In the genomic region with DNA sequence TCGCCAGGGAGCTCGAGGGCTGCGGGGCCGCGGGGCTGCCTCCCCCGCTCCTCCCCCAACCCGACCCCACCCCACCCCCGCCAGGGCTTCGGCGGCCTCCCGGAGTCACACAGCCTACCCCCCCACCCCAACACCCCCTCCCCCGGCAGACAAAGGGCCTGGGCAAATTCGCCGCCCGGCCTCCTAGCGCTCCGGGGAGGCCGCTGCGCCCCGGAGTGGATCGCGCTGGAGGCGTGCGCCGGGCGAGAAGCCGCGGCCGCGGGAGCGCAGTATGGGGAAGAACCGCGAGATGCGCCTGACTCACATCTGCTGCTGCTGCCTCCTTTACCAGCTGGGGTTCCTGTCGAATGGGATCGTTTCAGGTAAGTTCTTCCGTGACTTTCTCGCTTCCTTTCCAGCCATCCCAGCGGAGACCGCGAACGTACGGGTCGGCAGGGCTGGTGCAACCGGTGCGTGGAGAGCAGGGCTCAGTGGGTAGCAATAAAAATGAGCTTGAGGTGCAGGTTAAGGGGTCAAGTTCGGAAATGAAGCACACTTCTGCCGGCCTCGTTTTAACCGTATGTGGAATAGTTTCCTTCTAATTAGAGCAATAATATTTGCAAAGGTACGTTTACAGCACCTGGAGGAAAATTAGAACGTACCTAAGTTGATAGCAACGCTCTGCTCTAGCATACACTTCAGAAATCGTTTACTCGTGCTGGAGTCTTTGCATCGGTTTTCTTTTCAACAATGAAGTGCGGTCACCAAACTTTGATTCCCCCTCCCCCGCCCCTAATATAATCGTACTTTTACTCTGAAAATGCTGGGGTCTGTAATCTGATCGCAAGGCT, we compare ENCODE assay signal across 9 cellular contexts. TPM values are rescaled to one million over a fixed set of nuclear protein-coding genes. Genes with fewer than 3 reads are reported as not detected.
A peak's percentile ranks its signal among the peaks of the same experiment; 100 is the strongest.
DNase-seq lines count a peak whose midpoint lies in the region; ATAC-seq and TF ChIP-seq lines count a peak whose summit lies in the region.
"Had no signal": no experiment of that assay in that cellular context is flagged by ENCODE, and none has a peak within 500 bp of the region (broad histone marks: within the 10 kb centered on the region; RNA-seq: fewer than 3 reads in every experiment).

A gene with protein sequence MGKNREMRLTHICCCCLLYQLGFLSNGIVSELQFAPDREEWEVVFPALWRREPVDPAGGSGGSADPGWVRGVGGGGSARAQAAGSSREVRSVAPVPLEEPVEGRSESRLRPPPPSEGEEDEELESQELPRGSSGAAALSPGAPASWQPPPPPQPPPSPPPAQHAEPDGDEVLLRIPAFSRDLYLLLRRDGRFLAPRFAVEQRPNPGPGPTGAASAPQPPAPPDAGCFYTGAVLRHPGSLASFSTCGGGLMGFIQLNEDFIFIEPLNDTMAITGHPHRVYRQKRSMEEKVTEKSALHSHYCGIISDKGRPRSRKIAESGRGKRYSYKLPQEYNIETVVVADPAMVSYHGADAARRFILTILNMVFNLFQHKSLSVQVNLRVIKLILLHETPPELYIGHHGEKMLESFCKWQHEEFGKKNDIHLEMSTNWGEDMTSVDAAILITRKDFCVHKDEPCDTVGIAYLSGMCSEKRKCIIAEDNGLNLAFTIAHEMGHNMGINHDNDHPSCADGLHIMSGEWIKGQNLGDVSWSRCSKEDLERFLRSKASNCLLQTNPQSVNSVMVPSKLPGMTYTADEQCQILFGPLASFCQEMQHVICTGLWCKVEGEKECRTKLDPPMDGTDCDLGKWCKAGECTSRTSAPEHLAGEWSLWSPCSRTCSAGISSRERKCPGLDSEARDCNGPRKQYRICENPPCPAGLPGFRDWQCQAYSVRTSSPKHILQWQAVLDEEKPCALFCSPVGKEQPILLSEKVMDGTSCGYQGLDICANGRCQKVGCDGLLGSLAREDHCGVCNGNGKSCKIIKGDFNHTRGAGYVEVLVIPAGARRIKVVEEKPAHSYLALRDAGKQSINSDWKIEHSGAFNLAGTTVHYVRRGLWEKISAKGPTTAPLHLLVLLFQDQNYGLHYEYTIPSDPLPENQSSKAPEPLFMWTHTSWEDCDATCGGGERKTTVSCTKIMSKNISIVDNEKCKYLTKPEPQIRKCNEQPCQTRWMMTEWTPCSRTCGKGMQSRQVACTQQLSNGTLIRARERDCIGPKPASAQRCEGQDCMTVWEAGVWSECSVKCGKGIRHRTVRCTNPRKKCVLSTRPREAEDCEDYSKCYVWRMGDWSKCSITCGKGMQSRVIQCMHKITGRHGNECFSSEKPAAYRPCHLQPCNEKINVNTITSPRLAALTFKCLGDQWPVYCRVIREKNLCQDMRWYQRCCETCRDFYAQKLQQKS (plus strand): TSS at position 178 of the 830 bp plus-strand sequence. CDS start 94 bp downstream, at position 272.

- peaks cover 49% of the 10 kb centered on the region for H3K27me3 Mint-ChIP-seq in activated T-cell treated with anti-CD3 and anti-CD28 coated beads, Interleukin-2, amount 50 U/mL, for 24 hours
- H3K27me3 Mint-ChIP-seq in CD8-positive, alpha-beta T cell (ENCODE audit: low read depth) = peaks cover 36% of the 10 kb centered on the region

- H3K36me3 Mint-ChIP-seq in activated T-cell treated with anti-CD3 and anti-CD28 coated beads, Interleukin-2, amount 50 U/mL, for 24 hours (ENCODE audit: low read depth) = no peaks in the 10 kb centered on the region
- H3K36me3 Mint-ChIP-seq in CD8-positive, alpha-beta T cell = no peaks in the 10 kb centered on the region

- H3K36me3 ChIP-seq in CD8-positive, alpha-beta T cell (ENCODE audit: insufficient read depth, low read length) = no peaks in the 10 kb centered on the region

- TF ChIP-seq CTCF in CD8-positive, alpha-beta T cell (IDR thresholded peaks at IDR 0.05) = no peak

- CTCF ChIA-PET in CD8-positive, alpha-beta T cell (lab: Charles Lee) = interaction anchor here (1.2 kb wide), 1 partner anchor 11 kb away, joined by 3 read pairs; no protein-coding TSS in a partner anchor

- peak within 1 kb of the TSS; percentile 53 for H3K4me3 Mint-ChIP-seq in activated T-cell treated with anti-CD3 and anti-CD28 coated beads, Interleukin-2, amount 50 U/mL, for 24 hours
- H3K4me3 Mint-ChIP-seq in CD8-positive, alpha-beta T cell = no peak within 1 kb of the TSS

- POLR2A ChIA-PET in CD8-positive, alpha-beta T cell (lab: Charles Lee) = no interaction called here

- intact Hi-C loops in CD8-positive, alpha-beta T cell (cut with DNase I, micrococcal nuclease) = no loop called here

- H3K4me1 ChIP-seq in CD8-positive, alpha-beta T cell (ENCODE audit: insufficient read depth, low read length) = no peaks in the 10 kb centered on the region

- no peak within 1 kb of the TSS for H3K27ac Mint-ChIP-seq in activated T-cell treated with anti-CD3 and anti-CD28 coated beads, Interleukin-2, amount 50 U/mL, for 24 hours
- no peak within 1 kb of the TSS for H3K27ac Mint-ChIP-seq in CD8-positive, alpha-beta T cell

- no peak within 1 kb of the TSS for H3K4me3 ChIP-seq in CD8-positive, alpha-beta T cell (ENCODE audit: low read depth, low read length)

- H3K4me1 Mint-ChIP-seq in activated T-cell treated with anti-CD3 and anti-CD28 coated beads, Interleukin-2, amount 50 U/mL, for 24 hours (ENCODE audit: low read depth) = peaks cover 9% of the 10 kb centered on the region
- peaks cover 11% of the 10 kb centered on the region for H3K4me1 Mint-ChIP-seq in CD8-positive, alpha-beta T cell (ENCODE audit: low read depth)

- in situ Hi-C loops in T47D (cut with HindIII; ENCODE audit: low pct_unique_long_range_greater_than_20kb, low sequenced_read_pairs) = no loop called here

- H3K9me3 ChIP-seq in CD8-positive, alpha-beta T cell (ENCODE audit: low read length) = no peaks in the 10 kb centered on the region

- H3K9me3 Mint-ChIP-seq in activated T-cell treated with anti-CD3 and anti-CD28 coated beads, Interleukin-2, amount 50 U/mL, for 24 hours = no peaks in the 10 kb centered on the region
- no peaks in the 10 kb centered on the region for H3K9me3 Mint-ChIP-seq in CD8-positive, alpha-beta T cell

- DNase-seq in activated T-cell treated with anti-CD3 and anti-CD28 coated beads, Interleukin-2, amount 50 U/mL, for 24 hours = peak; percentile 31
- no peak for DNase-seq in activated T-cell treated with anti-CD3 and anti-CD28 coated beads, Interleukin-2, amount 50 U/mL, for 1 hour
- peak; percentile 0 for DNase-seq in NCI-H1105 (lab: John Stamatoyannopoulos, UW)
- peak; percentile 35 to 51 for DNase-seq in T47D (ENCODE audit: low read depth in 1 of 2, low spot score in 1 of 2)
- DNase-seq in iris pigment epithelial cell (ENCODE audit: low read depth) = peak; percentile 61
- DNase-seq in stimulated activated CD8-positive, alpha-beta memory T cell treated with anti-CD3 and anti-CD28 coated beads, Interleukin-4, amount 100 ng/mL, for 48 hours = peak; percentile 36
- DNase-seq in 8988T = no peak
- no peak for DNase-seq in CD8-positive, alpha-beta T cell

- ATAC-seq in CD8-positive, alpha-beta T cell = no peak

- H3K27me3 ChIP-seq in CD8-positive, alpha-beta T cell (ENCODE audit: insufficient read depth, low read length) = no peaks in the 10 kb centered on the region

- H3K27ac ChIP-seq in CD8-positive, alpha-beta T cell (ENCODE audit: low read depth, low read length) = no peak within 1 kb of the TSS

RNA-seq across cellular contexts. Expression of the gene that starts here (rescaled TPM):
- total RNA-seq in CD8-positive, alpha-beta T cell = not detected
- total RNA-seq: activated CD8-positive, alpha-beta memory T cell treated with anti-CD3 and anti-CD28 coated beads for 36 hours had no signal

Comparison
In these comparisons a context has a peak if more than half of its experiments do, and no peak if none do; other contexts are left out.
1. DNase-seq: peak in activated T-cell treated with anti-CD3 and anti-CD28 coated beads, Interleukin-2, amount 50 U/mL, for 24 hours (single experiment), NCI-H1105 (single experiment), T47D (2 of 2), iris pigment epithelial cell (single experiment) and stimulated activated CD8-positive, alpha-beta memory T cell treated with anti-CD3 and anti-CD28 coated beads, Interleukin-4, amount 100 ng/mL, for 48 hours (single experiment); none in activated T-cell treated with anti-CD3 and anti-CD28 coated beads, Interleukin-2, amount 50 U/mL, for 1 hour (single experiment), 8988T (single experiment) and CD8-positive, alpha-beta T cell (0 of 7).